ENCODE assay signal across 11 cellular contexts in the genomic region with DNA sequence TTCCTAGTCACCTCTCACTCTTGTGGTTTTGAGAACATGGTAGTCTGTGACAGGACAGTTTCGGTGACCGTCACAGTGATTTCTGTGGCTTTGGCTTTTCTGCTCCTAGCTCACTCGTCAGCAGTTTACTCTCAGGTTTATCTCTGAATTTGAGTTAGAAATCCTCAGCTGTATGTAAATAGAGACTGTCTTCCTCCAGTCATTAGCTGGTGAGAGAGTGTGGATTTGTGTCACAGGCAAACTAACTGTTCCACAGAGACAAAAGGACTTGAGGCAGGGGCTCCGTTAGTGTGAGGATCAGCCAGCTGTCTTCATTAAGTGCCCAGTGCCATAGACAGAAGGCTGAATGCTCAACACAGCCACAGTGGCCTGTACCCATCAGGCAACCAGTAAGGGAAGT.
DNase-seq lines count a peak whose midpoint lies in the region; ATAC-seq lines count a peak whose summit lies in the region.
"Had no signal": no experiment of that assay in that cellular context is flagged by ENCODE, and none has a peak within 500 bp of the region (broad histone marks: within the 10 kb centered on the region; RNA-seq: fewer than 3 reads in every experiment).

No MANE protein-coding gene starts in this region.

- H3K4me1 Mint-ChIP-seq in central memory CD8-positive, alpha-beta T cell, result peaks cover 4% of the 10 kb centered on the region

- no peaks in the 10 kb centered on the region for H3K36me3 Mint-ChIP-seq in central memory CD8-positive, alpha-beta T cell (ENCODE audit: insufficient read depth)

- H3K27me3 Mint-ChIP-seq in central memory CD8-positive, alpha-beta T cell, result no peaks in the 10 kb centered on the region

- H3K4me3 Mint-ChIP-seq in central memory CD8-positive, alpha-beta T cell, result no peak overlapping the region
- H3K4me3 Mint-ChIP-seq: T-helper 1 cell treated with Interleukin-12 subunit alpha and Interleukin-12 subunit beta and Interleukin-4 antibody, amounts not matched to agents 30 μg/mL and 1 μg/mL, for 36 hours had no signal

- no peaks in the 10 kb centered on the region for H3K9me3 Mint-ChIP-seq in central memory CD8-positive, alpha-beta T cell
- H3K9me3 Mint-ChIP-seq: T-helper 1 cell treated with Interleukin-12 subunit alpha and Interleukin-12 subunit beta and Interleukin-4 antibody, amounts not matched to agents 30 μg/mL and 1 μg/mL, for 36 hours had no signal

- in situ Hi-C loops in G401 (cut with HindIII; ENCODE audit: low sequenced_read_pairs), result no loop called here

- DNase-seq in COLO668 (lab: John Stamatoyannopoulos, UW; ENCODE audit: unreplicated experiment), result peak; percentile 24
- DNase-seq in G401 (ENCODE audit: low spot score), result peak; percentile 10
- DNase-seq in NCI-H187 treated with DMSO at 0.1 percent for 48 hours (lab: John Stamatoyannopoulos, UW), result peak; percentile 51
- no peak for DNase-seq in central memory CD8-positive, alpha-beta T cell (ENCODE audit: low spot score in 2 of 2)
- no peak for DNase-seq in HPDE6-E6E7 (ENCODE audit: extremely low spot score)
- DNase-seq in medulla oblongata (ENCODE audit: extremely low spot score), result no peak
- DNase-seq: KG1; NK-92 treated with Interleukin-12 subunit alpha and Interleukin-12 subunit beta, amount 100 ng/mL, for 24 hours had no signal

- no peak overlapping the region for H3K27ac Mint-ChIP-seq in central memory CD8-positive, alpha-beta T cell (ENCODE audit: low read depth)
- H3K27ac Mint-ChIP-seq: T-helper 1 cell treated with Interleukin-12 subunit alpha and Interleukin-12 subunit beta and Interleukin-4 antibody, amounts not matched to agents 30 μg/mL and 1 μg/mL, for 36 hours had no signal

- peak; percentile 14 for ATAC-seq in central memory CD8-positive, alpha-beta T cell (replicated peaks; ENCODE audit: extremely low read depth, poor library complexity, severe bottlenecking)
- ATAC-seq in GM21576 (IDR thresholded peaks at IDR 0.05; ENCODE audit: unreplicated experiment), result no peak
- ATAC-seq in GM18868 (IDR thresholded peaks at IDR 0.05; ENCODE audit: unreplicated experiment), result no peak

Comparison
In these comparisons a context has a peak if more than half of its experiments do, and no peak if none do; other contexts are left out.
1. DNase-seq: peak in COLO668 (single experiment), G401 (single experiment) and NCI-H187 treated with DMSO at 0.1 percent for 48 hours (single experiment); none in central memory CD8-positive, alpha-beta T cell (0 of 2), HPDE6-E6E7 (single experiment) and medulla oblongata (single experiment).